In genomic region chr6:134636221-134636830, GRCh38 we compare ENCODE assay signal across 9 cellular contexts.
DNase-seq lines count a peak whose midpoint lies in the region; ATAC-seq and TF ChIP-seq lines count a peak whose summit lies in the region.
"Had no signal": no experiment of that assay in that cellular context is flagged by ENCODE, and none has a peak within 500 bp of the region (broad histone marks: within the 10 kb centered on the region; RNA-seq: fewer than 3 reads in every experiment).

No MANE protein-coding gene starts in this region.

- CTCF ChIA-PET in activated B cell treated with CpG ODN at 0.5 μM for 24 hours (lab: Charles Lee): interaction anchor here (1.0 to 2.1 kb wide), 3 partner anchors 458 to 512 kb away, joined by 3 to 6 read pairs (median 5); no protein-coding TSS in a partner anchor

- ATAC-seq in HG02885 (IDR thresholded peaks at IDR 0.05; ENCODE audit: poor library complexity, unreplicated experiment) (peak; percentile 50), activated B cell treated with CpG ODN at 0.5 μM for 24 hours (ENCODE audit: low read depth) (peak; percentile 51), HG03159 (IDR thresholded peaks at IDR 0.05; ENCODE audit: unreplicated experiment) (no peak)

- DNase-seq in NCI-H2227 (lab: John Stamatoyannopoulos, UW; ENCODE audit: unreplicated experiment) (peak; percentile 6), NCI-H2227 treated with DMSO at 0.1 percent for 48 hours (lab: John Stamatoyannopoulos, UW) (no peak), activated B cell treated with CpG ODN at 0.5 μM for 24 hours (no peak), HUDEP-2 (lab: John Stamatoyannopoulos, UW; ENCODE audit: unreplicated experiment in 76 of 76) (no peak)
- peak; percentile 17 to 45 for DNase-seq in stimulated activated CD4-positive, alpha-beta T cell treated with anti-CD3 and anti-CD28 coated beads, Interleukin-2, amount 100 ng/mL, for 24 hours
- no peak for DNase-seq in NK-92 treated with Interleukin-12 subunit alpha and Interleukin-12 subunit beta, amount 100 ng/mL, for 24 hours (lab: John Stamatoyannopoulos, UW)
- DNase-seq: NCI-H1048 had no signal

- no peaks in the 10 kb centered on the region for H3K9me3 Mint-ChIP-seq in activated B cell treated with CpG ODN at 0.5 μM for 24 hours

- peak overlapping the region; percentile 25 for H3K27ac Mint-ChIP-seq in activated B cell treated with CpG ODN at 0.5 μM for 24 hours

- TF ChIP-seq CTCF in activated B cell treated with CpG ODN at 0.5 μM for 24 hours (IDR thresholded peaks at IDR 0.05): no peak

- POLR2A ChIA-PET in activated B cell treated with CpG ODN at 0.5 μM for 24 hours (lab: Charles Lee): interaction anchor here (0.6 to 1.1 kb wide), 2 partner anchors 225 to 395 kb away, joined by 4 to 8 read pairs; no protein-coding TSS in a partner anchor

- peaks cover 2% of the 10 kb centered on the region for H3K27me3 Mint-ChIP-seq in activated B cell treated with CpG ODN at 0.5 μM for 24 hours

- intact Hi-C loops in activated B cell treated with CpG ODN at 0.5 μM for 24 hours (cut with micrococcal nuclease): loop anchor here (10.0 kb wide), 1 partner anchor 682 kb away; the partner anchor contains the start of gene TBPL1

- H3K4me3 Mint-ChIP-seq in activated B cell treated with CpG ODN at 0.5 μM for 24 hours: no peak overlapping the region

- H3K36me3 Mint-ChIP-seq in activated B cell treated with CpG ODN at 0.5 μM for 24 hours (ENCODE audit: low read depth): no peaks in the 10 kb centered on the region

- peaks cover 27% of the 10 kb centered on the region for H3K4me1 Mint-ChIP-seq in activated B cell treated with CpG ODN at 0.5 μM for 24 hours

Comparison
In these comparisons a context has a peak if more than half of its experiments do, and no peak if none do; other contexts are left out.
1. DNase-seq: peak in NCI-H2227 (single experiment) and stimulated activated CD4-positive, alpha-beta T cell treated with anti-CD3 and anti-CD28 coated beads, Interleukin-2, amount 100 ng/mL, for 24 hours (2 of 2); none in NCI-H2227 treated with DMSO at 0.1 percent for 48 hours (single experiment), activated B cell treated with CpG ODN at 0.5 μM for 24 hours (single experiment), HUDEP-2 (0 of 76) and NK-92 treated with Interleukin-12 subunit alpha and Interleukin-12 subunit beta, amount 100 ng/mL, for 24 hours (single experiment).